9 cellular contexts compared by ENCODE assay signal in the genomic region with DNA sequence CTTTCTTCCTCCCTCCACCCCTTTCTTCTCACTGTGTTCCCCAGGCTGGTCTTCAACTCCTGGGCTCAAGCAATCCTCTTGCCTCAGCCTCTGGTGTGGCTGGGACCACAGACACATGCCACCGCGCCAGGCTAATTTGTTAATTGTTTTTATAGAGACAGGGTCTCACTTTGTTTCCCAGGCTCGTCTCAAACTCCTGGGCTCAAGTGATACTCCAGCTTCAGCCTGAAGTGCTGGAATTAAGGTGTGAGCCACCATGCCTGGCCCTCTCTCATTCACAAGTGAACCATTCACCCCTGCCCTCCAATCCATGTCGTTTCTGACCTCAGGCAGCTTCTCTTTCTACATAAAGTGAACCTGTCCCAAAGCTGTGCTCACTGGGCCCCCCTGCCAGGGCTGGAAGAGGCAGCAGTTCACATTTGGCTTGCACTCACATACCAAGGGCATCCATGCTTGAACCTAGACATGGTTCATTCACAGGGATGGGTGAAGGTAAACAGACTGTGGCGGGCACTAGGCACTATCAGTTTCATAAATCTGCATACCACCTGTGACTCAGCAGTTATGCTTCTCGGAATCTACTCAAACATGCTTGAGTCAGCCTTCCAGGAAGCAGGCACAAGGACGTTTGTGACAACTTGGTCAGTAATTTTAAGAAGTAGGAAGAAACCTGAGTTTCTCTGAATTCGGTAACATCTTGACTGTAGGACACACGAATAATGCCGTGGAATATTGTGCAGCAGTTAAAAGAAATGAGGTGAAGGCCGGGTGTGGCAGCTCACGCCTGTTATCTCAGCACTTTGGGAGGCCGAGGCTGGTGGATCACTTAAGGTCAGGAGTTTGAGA. TPM values are rescaled to one million over a fixed set of nuclear protein-coding genes. Genes with fewer than 3 reads are reported as not detected.
DNase-seq lines count a peak whose midpoint lies in the region; ATAC-seq, FAIRE-seq and TF ChIP-seq lines count a peak whose summit lies in the region.
"Had no signal": no experiment of that assay in that cellular context is flagged by ENCODE, and none has a peak within 500 bp of the region (broad histone marks: within the 10 kb centered on the region; RNA-seq: fewer than 3 reads in every experiment).

No MANE protein-coding gene starts in this region.

- no peaks in the 10 kb centered on the region for H3K79me2 ChIP-seq in keratinocyte (ENCODE audit: control insufficient read depth, insufficient read depth, low read length)

- peak overlapping the region; percentile 52 for H2AFZ ChIP-seq in keratinocyte (ENCODE audit: control insufficient read depth, low read length)

- peak overlapping the region; percentile 49 for H3K9ac ChIP-seq in keratinocyte (ENCODE audit: control insufficient read depth, extremely low read depth, insufficient read depth, low read length)

- peak overlapping the region; percentile 63 for H3K4me2 ChIP-seq in keratinocyte (ENCODE audit: control insufficient read depth, extremely low read depth, insufficient read depth, low read depth, low read length)

- H3K9me3 Mint-ChIP-seq in activated naive CD4-positive, alpha-beta T cell treated with anti-CD3 and anti-CD28 coated beads, Interleukin-2, amount 50 U/mL, for 72 hours, result no peaks in the 10 kb centered on the region

- no peaks in the 10 kb centered on the region for H3K36me3 ChIP-seq in keratinocyte (ENCODE audit: control insufficient read depth in 2 of 2, extremely low read depth in 1 of 2, insufficient read depth in 2 of 2, low read length in 2 of 2)

- no peaks in the 10 kb centered on the region for H4K20me1 ChIP-seq in keratinocyte (ENCODE audit: control insufficient read depth, extremely low read depth, insufficient read depth, low read length)

- peak overlapping the region in 1 of 3 experiments; percentile 31 for H3K4me3 ChIP-seq in keratinocyte (ENCODE audit: control insufficient read depth in 2 of 3, extremely low read depth in 1 of 3, insufficient read depth in 2 of 3, low read depth in 1 of 3, low read length in 3 of 3)

- peak overlapping the region; percentile 65 for H3K27ac ChIP-seq in keratinocyte (ENCODE audit: control insufficient read depth, insufficient read depth, low read length)

- no peak for TF ChIP-seq CTCF in keratinocyte (optimal IDR thresholded peaks at IDR 0.05 in 1 of 3, IDR thresholded peaks at IDR 0.05 in 1 of 3, conservative IDR thresholded peaks at IDR 0.05 in 1 of 3; ENCODE audit: extremely low read depth in 1 of 3, insufficient read depth in 2 of 3, low read length in 3 of 3)

- H3K27me3 ChIP-seq in keratinocyte (ENCODE audit: control insufficient read depth, extremely low read depth, insufficient read depth, low read length), result no peaks in the 10 kb centered on the region

- ATAC-seq in HG03280 (IDR thresholded peaks at IDR 0.05; ENCODE audit: unreplicated experiment) (peak; percentile 53), HG02870 (IDR thresholded peaks at IDR 0.05; ENCODE audit: unreplicated experiment) (no peak)
- ATAC-seq in activated naive CD4-positive, alpha-beta T cell treated with anti-CD3 and anti-CD28 coated beads, Interleukin-2, amount 50 U/mL, for 72 hours, result peak; percentile 67 to 68

- dilution Hi-C loops in keratinocyte (cut with MboI; ENCODE audit: extremely low pct_ligation_motif_present, low sequenced_read_pairs), result no loop called here

- peaks cover 0 to 2% of the 10 kb centered on the region in 2 donors for H3K36me3 Mint-ChIP-seq in activated naive CD4-positive, alpha-beta T cell treated with anti-CD3 and anti-CD28 coated beads, Interleukin-2, amount 50 U/mL, for 72 hours

- no peaks in the 10 kb centered on the region for H3K9me1 ChIP-seq in keratinocyte (ENCODE audit: control insufficient read depth, extremely low read depth, insufficient read depth, low read length)

- H3K27ac Mint-ChIP-seq in activated naive CD4-positive, alpha-beta T cell treated with anti-CD3 and anti-CD28 coated beads, Interleukin-2, amount 50 U/mL, for 72 hours, result peak overlapping the region; percentile 97 to 99

- no peaks in the 10 kb centered on the region for H3K9me3 ChIP-seq in keratinocyte (ENCODE audit: control insufficient read depth, low read depth, low read length)

- FAIRE-seq in keratinocyte (lab: Jason Lieb, UNC), result peak; percentile 36
- FAIRE-seq: A204.1 had no signal

- peaks cover 29% of the 10 kb centered on the region for H3K4me1 ChIP-seq in keratinocyte (ENCODE audit: control insufficient read depth, extremely low read depth, insufficient read depth, low read length)

- DNase-seq in DMS 273 (lab: John Stamatoyannopoulos, UW; ENCODE audit: unreplicated experiment) (peak; percentile 71), DMS 273 treated with DMSO at 0.1 percent for 48 hours (lab: John Stamatoyannopoulos, UW) (no peak), RPMI8226 (peak; percentile 90), keratinocyte (ENCODE audit: low read depth, low spot score) (no peak)
- peak; percentile 61 to 75 for DNase-seq in activated naive CD4-positive, alpha-beta T cell treated with anti-CD3 and anti-CD28 coated beads, Interleukin-2, amount 50 U/mL, for 72 hours (ENCODE audit: low spot score in 2 of 2)
- peak; percentile 47 to 66 for DNase-seq in stimulated activated CD8-positive, alpha-beta memory T cell treated with anti-CD3 and anti-CD28 coated beads, Interleukin-7, amount 100 ng/mL, for 4 hours (ENCODE audit: low read depth in 2 of 2)

RNA-seq across cellular contexts. Expression of gene RNF213, which starts 6.0 kb away (rescaled TPM):
- total RNA-seq in activated naive CD4-positive, alpha-beta T cell treated with anti-CD3 and anti-CD28 coated beads, Interleukin-2, amount 50 U/mL, for 72 hours, result 100 to 1,000 TPM; 415 to 602 TPM
- 21.0 to 34.1 TPM (median 24.4 TPM) in 3 replicates for polyA plus RNA-seq in keratinocyte
- 23.0 TPM for polyA plus RNA-seq in keratinocyte (2011; ENCODE audit: low read depth)
- polyA plus RNA-seq in keratinocyte (2011; cell fraction: cytosol; rRNA removed), result 13.2 and 15.6 TPM in 2 replicates
- polyA plus RNA-seq in keratinocyte (2011; cell fraction: nucleus; rRNA removed), result 131 and 145 TPM in 2 replicates
- polyA plus RNA-seq in keratinocyte (2012; ENCODE audit: low replicate concordance), result 25.2 and 36.9 TPM in 2 replicates
- 71.4 to 308 TPM (median 91.8 TPM) in 3 replicates for polyA minus RNA-seq in keratinocyte
- polyA minus RNA-seq in keratinocyte (2011; cell fraction: cytosol; rRNA and poly(A)+ RNA removed), result 36.4 TPM
- polyA minus RNA-seq in keratinocyte (2011; cell fraction: nucleus; rRNA and poly(A)+ RNA removed), result 154 and 249 TPM in 2 replicates

RNA-seq across cellular contexts. Expression of gene SLC26A11, which starts 34.4 kb away (rescaled TPM):
- total RNA-seq in activated naive CD4-positive, alpha-beta T cell treated with anti-CD3 and anti-CD28 coated beads, Interleukin-2, amount 50 U/mL, for 72 hours, result 10 to 100 TPM in 1 of 2 donors, 1 to 10 TPM in 1; 7.5 to 13.1 TPM
- 2.2 to 4.7 TPM (median 3.0 TPM) in 3 replicates for polyA plus RNA-seq in keratinocyte
- polyA plus RNA-seq in keratinocyte (2011; ENCODE audit: low read depth), result 2.0 TPM
- 1.3 and 2.6 TPM in 2 replicates for polyA plus RNA-seq in keratinocyte (2011; cell fraction: cytosol; rRNA removed)
- polyA plus RNA-seq in keratinocyte (2011; cell fraction: nucleus; rRNA removed), result 15.7 and 21.6 TPM in 2 replicates
- 3.8 and 5.7 TPM in 2 replicates for polyA plus RNA-seq in keratinocyte (2012; ENCODE audit: low replicate concordance)
- 2.2 to 5.7 TPM (median 3.2 TPM) in 3 replicates for polyA minus RNA-seq in keratinocyte
- 3.3 TPM for polyA minus RNA-seq in keratinocyte (2011; cell fraction: cytosol; rRNA and poly(A)+ RNA removed)
- polyA minus RNA-seq in keratinocyte (2011; cell fraction: nucleus; rRNA and poly(A)+ RNA removed), result 11.2 and 12.5 TPM in 2 replicates

RNA-seq across cellular contexts. Expression of gene SGSH, which starts 34.5 kb away (rescaled TPM):
- total RNA-seq in activated naive CD4-positive, alpha-beta T cell treated with anti-CD3 and anti-CD28 coated beads, Interleukin-2, amount 50 U/mL, for 72 hours, result 10 to 100 TPM; 34.8 to 39.0 TPM
- 8.9 to 21.5 TPM (median 9.6 TPM) in 3 replicates for polyA plus RNA-seq in keratinocyte
- 7.2 TPM for polyA plus RNA-seq in keratinocyte (2011; ENCODE audit: low read depth)
- polyA plus RNA-seq in keratinocyte (2011; cell fraction: cytosol; rRNA removed), result 5.2 and 9.1 TPM in 2 replicates
- 89.8 and 106 TPM in 2 replicates for polyA plus RNA-seq in keratinocyte (2011; cell fraction: nucleus; rRNA removed)
- polyA plus RNA-seq in keratinocyte (2012; ENCODE audit: low replicate concordance), result 11.3 and 23.7 TPM in 2 replicates
- polyA minus RNA-seq in keratinocyte, result 10.0 to 31.6 TPM (median 10.1 TPM) in 3 replicates
- polyA minus RNA-seq in keratinocyte (2011; cell fraction: cytosol; rRNA and poly(A)+ RNA removed), result 14.4 TPM
- polyA minus RNA-seq in keratinocyte (2011; cell fraction: nucleus; rRNA and poly(A)+ RNA removed), result 28.7 and 33.2 TPM in 2 replicates

Comparison
In these comparisons a context has a peak if more than half of its experiments do, and no peak if none do; other contexts are left out.
1. DNase-seq: peak in DMS 273 (single experiment), RPMI8226 (single experiment), activated naive CD4-positive, alpha-beta T cell treated with anti-CD3 and anti-CD28 coated beads, Interleukin-2, amount 50 U/mL, for 72 hours (2 of 2) and stimulated activated CD8-positive, alpha-beta memory T cell treated with anti-CD3 and anti-CD28 coated beads, Interleukin-7, amount 100 ng/mL, for 4 hours (2 of 2); none in DMS 273 treated with DMSO at 0.1 percent for 48 hours (single experiment) and keratinocyte (single experiment).